ENCODE assay signal across 12 cellular contexts in the genomic region with DNA sequence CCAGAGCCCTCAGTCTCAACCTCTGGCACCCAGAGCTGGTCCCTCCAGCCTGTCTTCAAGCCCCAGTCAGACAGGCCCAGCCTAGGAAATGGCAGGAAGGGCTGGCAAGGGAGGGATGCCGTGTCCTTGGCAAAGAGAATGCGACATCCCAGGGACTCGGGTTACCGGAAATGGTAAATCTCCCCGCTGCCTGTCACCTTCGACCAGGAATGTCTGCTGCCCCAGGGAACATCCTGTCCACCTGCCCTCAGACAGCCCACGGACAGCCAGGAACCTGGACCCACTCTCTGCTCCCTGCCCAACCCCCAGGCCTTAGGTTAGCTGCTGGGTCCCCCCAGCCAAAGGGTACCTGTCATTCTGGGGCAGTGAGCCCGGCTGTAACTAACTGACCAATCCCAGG. TPM values are rescaled to one million over a fixed set of nuclear protein-coding genes. Genes with fewer than 3 reads are reported as not detected.
DNase-seq lines count a peak whose midpoint lies in the region; ATAC-seq and TF ChIP-seq lines count a peak whose summit lies in the region.
"Had no signal": no experiment of that assay in that cellular context is flagged by ENCODE, and none has a peak within 500 bp of the region (broad histone marks: within the 10 kb centered on the region; RNA-seq: fewer than 3 reads in every experiment).

No MANE protein-coding gene starts in this region.

- ATAC-seq in gastrocnemius medialis (peak; percentile 70 to 75), GM18868 (IDR thresholded peaks at IDR 0.05; ENCODE audit: unreplicated experiment) (no peak)

- in situ Hi-C loops in gastrocnemius medialis (cut with MboI; ENCODE audit: low sequenced_read_pairs in 4 of 4), result no loop called here

- H3K9me3 ChIP-seq in iPS-18a (ENCODE audit: control insufficient read depth, low read depth, low read length) (no peaks in the 10 kb centered on the region), gastrocnemius medialis (no peaks in the 10 kb centered on the region)
- H3K9me3 ChIP-seq: ovary had no signal

- no peak for TF ChIP-seq POLR2A in gastrocnemius medialis (IDR thresholded peaks at IDR 0.05)

- DNase-seq in COLO668 (lab: John Stamatoyannopoulos, UW; ENCODE audit: unreplicated experiment) (peak; percentile 50), RWPE1 (ENCODE audit: low spot score) (no peak), gastrocnemius medialis (peak; percentile 83 to 87), NCI-H2196 treated with DMSO at 0.1 percent for 48 hours (lab: John Stamatoyannopoulos, UW; ENCODE audit: unreplicated experiment) (no peak), Kasumi-1 (lab: John Stamatoyannopoulos, UW) (no peak)
- no peak for DNase-seq in activated CD8-positive, alpha-beta memory T cell treated with anti-CD3 and anti-CD28 coated beads, Interleukin-2, amount 50 U/mL, for 48 hours
- DNase-seq: activated CD4-positive, alpha-beta memory T cell treated with anti-CD3 and anti-CD28 coated beads for 36 hours; CD4-positive, alpha-beta T cell; NCI-H526; ovary had no signal

- H3K4me3 ChIP-seq in iPS-18a (ENCODE audit: low read length), result no peak overlapping the region
- peak overlapping the region in 1 of 4 donors; percentile 4 for H3K4me3 ChIP-seq in gastrocnemius medialis
- H3K4me3 ChIP-seq: ovary had no signal

- CTCF ChIA-PET in RWPE1 (lab: Yijun Ruan, JAX), result no interaction called here

- intact Hi-C loops in gastrocnemius medialis (cut with DNase I; ENCODE audit: low total_unique reads), result loop anchor here (1.0 kb wide), 1 partner anchor 19 kb away; no protein-coding TSS in a partner anchor

- H3K27me3 ChIP-seq in iPS-18a (ENCODE audit: control insufficient read depth, insufficient read depth, low read length), result no peaks in the 10 kb centered on the region
- H3K27me3 ChIP-seq in gastrocnemius medialis, result no peaks in the 10 kb centered on the region
- H3K27me3 ChIP-seq: ovary had no signal

- H3K9ac ChIP-seq in iPS-18a (ENCODE audit: low read length), result peak overlapping the region; percentile 9

- H3K27ac ChIP-seq in RWPE1 (peak overlapping the region; percentile 23), iPS-18a (ENCODE audit: low read length) (peak overlapping the region; percentile 62), gastrocnemius medialis (peak overlapping the region; percentile 87 to 94 (median 90))

- POLR2A ChIA-PET in RWPE1 (lab: Yijun Ruan, JAX; ENCODE audit: low non-redundant PET), result no interaction called here

- TF ChIP-seq CTCF in RWPE1 (conservative IDR thresholded peaks at IDR 0.05; ENCODE audit: low read depth), result no peak
- no peak for TF ChIP-seq CTCF in gastrocnemius medialis (IDR thresholded peaks at IDR 0.05 in 4 of 5, conservative IDR thresholded peaks at IDR 0.05 in 1 of 5)

- peaks cover 25% of the 10 kb centered on the region for H3K4me1 ChIP-seq in iPS-18a (ENCODE audit: control insufficient read depth, low read depth, low read length)
- H3K4me1 ChIP-seq in gastrocnemius medialis, result peaks cover 75 to 87% of the 10 kb centered on the region in 2 donors

- H3K36me3 ChIP-seq in iPS-18a (ENCODE audit: control insufficient read depth, low read depth, low read length) (no peaks in the 10 kb centered on the region), gastrocnemius medialis (no peaks in the 10 kb centered on the region)
- H3K36me3 ChIP-seq: ovary had no signal

RNA-seq across cellular contexts. Expression of a gene that starts 23.9 kb away (rescaled TPM):
- total RNA-seq in gastrocnemius medialis, result 100 to 1,000 TPM in 1 of 4 donors, 10 to 100 TPM in 3; 68.9 to 108 (median 83.5) TPM

Comparison
In these comparisons a context has a peak if more than half of its experiments do, and no peak if none do; other contexts are left out.
1. DNase-seq: peak in COLO668 (single experiment) and gastrocnemius medialis (2 of 2); none in RWPE1 (single experiment), activated CD8-positive, alpha-beta memory T cell treated with anti-CD3 and anti-CD28 coated beads, Interleukin-2, amount 50 U/mL, for 48 hours (single experiment), NCI-H2196 treated with DMSO at 0.1 percent for 48 hours (single experiment) and Kasumi-1 (0 of 2).
2. H3K27ac ChIP-seq: peak in every context shown above with its lines; median percentile 90 in gastrocnemius medialis; 62 in iPS-18a; 23 in RWPE1.